1 cellular context compared by ENCODE assay signal in the genomic region with DNA sequence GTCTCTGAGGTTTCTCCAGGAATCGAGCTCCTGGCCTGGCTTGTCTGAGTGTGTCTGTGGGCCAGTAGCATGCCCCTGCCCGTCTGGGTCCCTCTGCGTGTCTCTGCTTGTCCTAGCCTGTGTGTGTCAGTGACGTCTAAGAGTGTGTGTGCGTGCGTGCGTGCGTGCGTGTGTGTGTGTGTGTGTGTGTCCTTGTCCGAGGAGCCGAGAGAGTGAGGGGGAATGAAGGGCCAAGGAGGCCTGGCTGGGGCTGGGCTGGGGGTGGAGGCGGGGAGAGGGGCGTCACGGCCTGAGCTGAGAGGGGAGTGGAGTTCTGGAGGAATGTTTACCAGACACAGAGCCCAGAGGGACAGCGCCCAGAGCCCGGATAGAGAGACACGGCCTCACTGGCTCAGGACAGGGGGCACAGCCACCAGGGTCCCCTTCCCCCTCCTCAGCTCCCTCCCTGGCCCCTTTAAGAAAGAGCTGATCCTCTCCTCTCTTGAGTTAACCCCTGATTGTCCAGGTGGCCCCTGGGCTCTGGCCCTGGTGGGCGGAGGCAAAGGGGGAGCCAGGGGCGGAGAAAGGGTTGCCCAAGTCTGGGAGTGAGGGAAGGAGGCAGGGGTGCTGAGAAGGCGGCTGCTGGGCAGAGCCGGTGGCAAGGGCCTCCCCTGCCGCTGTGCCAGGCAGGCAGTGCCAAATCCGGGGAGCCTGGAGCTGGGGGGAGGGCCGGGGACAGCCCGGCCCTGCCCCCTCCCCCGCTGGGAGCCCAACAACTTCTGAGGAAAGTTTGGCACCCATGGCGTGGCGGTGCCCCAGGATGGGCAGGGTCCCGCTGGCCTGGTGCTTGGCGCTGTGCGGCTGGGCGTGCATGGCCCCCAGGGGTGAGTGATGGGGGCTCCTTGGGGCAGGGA.
TF ChIP-seq lines count a peak whose summit lies in the region.

A gene (plus strand): TSS at position 609 of the 893 bp plus-strand sequence. CDS start 170 bp downstream, at position 779.

TF ChIP-seq in HEK293, 187 proteins besides CTCF, POLR2A, EP300 and RAD21 (continued from another document and continues in another):
- TF ChIP-seq, protein P1, sequence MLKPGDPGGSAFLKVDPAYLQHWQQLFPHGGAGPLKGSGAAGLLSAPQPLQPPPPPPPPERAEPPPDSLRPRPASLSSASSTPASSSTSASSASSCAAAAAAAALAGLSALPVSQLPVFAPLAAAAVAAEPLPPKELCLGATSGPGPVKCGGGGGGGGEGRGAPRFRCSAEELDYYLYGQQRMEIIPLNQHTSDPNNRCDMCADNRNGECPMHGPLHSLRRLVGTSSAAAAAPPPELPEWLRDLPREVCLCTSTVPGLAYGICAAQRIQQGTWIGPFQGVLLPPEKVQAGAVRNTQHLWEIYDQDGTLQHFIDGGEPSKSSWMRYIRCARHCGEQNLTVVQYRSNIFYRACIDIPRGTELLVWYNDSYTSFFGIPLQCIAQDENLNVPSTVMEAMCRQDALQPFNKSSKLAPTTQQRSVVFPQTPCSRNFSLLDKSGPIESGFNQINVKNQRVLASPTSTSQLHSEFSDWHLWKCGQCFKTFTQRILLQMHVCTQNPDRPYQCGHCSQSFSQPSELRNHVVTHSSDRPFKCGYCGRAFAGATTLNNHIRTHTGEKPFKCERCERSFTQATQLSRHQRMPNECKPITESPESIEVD (tag by site-specific recombination; IDR thresholded peaks at IDR 0.05), result no peak
- TF ChIP-seq YY1 (tag by site-specific recombination; IDR thresholded peaks at IDR 0.05), result no peak
- TF ChIP-seq ZNF792 (tag by site-specific recombination; IDR thresholded peaks at IDR 0.05), result no peak
- TF ChIP-seq ZBTB17 (tag by site-specific recombination; IDR thresholded peaks at IDR 0.05), result 0 out of 2 replicates have a peak, but pooled peaks have one; percentile 46
- no peak for TF ChIP-seq KLF10 (tag by site-specific recombination; IDR thresholded peaks at IDR 0.05)
- no peak for TF ChIP-seq ZNF473 (tag by site-specific recombination; IDR thresholded peaks at IDR 0.05)
- no peak for TF ChIP-seq ZNF561 (tag by site-specific recombination; IDR thresholded peaks at IDR 0.05; ENCODE audit: borderline replicate concordance)
- no peak for TF ChIP-seq SETDB1 (IDR thresholded peaks at IDR 0.05; ENCODE audit: insufficient read length, low read length)
- TF ChIP-seq ZNF660 (tag by site-specific recombination; IDR thresholded peaks at IDR 0.05), result no peak
- TF ChIP-seq GLIS1 (tag by site-specific recombination; IDR thresholded peaks at IDR 0.05), result no peak
- TF ChIP-seq, protein P2, sequence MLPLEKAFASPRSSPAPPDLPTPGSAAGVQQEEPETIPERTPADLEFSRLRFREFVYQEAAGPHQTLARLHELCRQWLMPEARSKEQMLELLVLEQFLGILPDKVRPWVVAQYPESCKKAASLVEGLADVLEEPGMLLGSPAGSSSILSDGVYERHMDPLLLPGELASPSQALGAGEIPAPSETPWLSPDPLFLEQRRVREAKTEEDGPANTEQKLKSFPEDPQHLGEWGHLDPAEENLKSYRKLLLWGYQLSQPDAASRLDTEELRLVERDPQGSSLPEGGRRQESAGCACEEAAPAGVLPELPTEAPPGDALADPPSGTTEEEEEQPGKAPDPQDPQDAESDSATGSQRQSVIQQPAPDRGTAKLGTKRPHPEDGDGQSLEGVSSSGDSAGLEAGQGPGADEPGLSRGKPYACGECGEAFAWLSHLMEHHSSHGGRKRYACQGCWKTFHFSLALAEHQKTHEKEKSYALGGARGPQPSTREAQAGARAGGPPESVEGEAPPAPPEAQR (tag by site-specific recombination; IDR thresholded peaks at IDR 0.05), result 0 out of 2 replicates have a peak, but pooled peaks have one; percentile 69
- TF ChIP-seq, protein P3, sequence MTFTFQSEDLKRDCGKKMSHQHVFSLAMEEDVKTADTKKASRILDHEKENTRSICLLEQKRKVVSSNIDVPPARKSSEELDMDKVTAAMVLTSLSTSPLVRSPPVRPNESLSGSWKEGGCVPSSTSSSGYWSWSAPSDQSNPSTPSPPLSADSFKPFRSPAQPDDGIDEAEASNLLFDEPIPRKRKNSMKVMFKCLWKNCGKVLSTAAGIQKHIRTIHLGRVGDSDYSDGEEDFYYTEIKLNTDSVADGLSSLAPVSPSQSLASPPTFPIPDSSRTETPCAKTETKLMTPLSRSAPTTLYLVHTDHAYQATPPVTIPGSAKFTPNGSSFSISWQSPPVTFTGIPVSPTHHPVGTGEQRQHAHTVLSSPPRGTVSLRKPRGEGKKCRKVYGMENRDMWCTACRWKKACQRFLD (tag by site-specific recombination; IDR thresholded peaks at IDR 0.05), result no peak
- TF ChIP-seq, protein P4, sequence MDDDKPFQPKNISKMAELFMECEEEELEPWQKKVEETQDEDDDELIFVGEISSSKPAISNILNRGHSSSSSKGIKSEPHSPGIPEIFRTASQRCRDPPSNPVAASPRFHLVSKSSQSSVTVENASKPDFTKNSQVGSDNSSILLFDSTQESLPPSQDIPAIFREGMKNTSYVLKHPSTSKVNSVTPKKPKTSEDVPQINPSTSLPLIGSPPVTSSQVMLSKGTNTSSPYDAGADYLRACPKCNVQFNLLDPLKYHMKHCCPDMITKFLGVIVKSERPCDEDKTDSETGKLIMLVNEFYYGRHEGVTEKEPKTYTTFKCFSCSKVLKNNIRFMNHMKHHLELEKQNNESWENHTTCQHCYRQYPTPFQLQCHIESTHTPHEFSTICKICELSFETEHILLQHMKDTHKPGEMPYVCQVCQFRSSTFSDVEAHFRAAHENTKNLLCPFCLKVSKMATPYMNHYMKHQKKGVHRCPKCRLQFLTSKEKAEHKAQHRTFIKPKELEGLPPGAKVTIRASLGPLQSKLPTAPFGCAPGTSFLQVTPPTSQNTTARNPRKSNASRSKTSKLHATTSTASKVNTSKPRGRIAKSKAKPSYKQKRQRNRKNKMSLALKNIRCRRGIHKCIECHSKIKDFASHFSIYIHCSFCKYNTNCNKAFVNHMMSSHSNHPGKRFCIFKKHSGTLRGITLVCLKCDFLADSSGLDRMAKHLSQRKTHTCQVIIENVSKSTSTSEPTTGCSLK (tag by site-specific recombination; IDR thresholded peaks at IDR 0.05), result no peak
- no peak for TF ChIP-seq IKZF3 (tag by site-specific recombination; IDR thresholded peaks at IDR 0.05)
- no peak for TF ChIP-seq ZBTB8A (tag by site-specific recombination; IDR thresholded peaks at IDR 0.05)
- TF ChIP-seq, protein P5, sequence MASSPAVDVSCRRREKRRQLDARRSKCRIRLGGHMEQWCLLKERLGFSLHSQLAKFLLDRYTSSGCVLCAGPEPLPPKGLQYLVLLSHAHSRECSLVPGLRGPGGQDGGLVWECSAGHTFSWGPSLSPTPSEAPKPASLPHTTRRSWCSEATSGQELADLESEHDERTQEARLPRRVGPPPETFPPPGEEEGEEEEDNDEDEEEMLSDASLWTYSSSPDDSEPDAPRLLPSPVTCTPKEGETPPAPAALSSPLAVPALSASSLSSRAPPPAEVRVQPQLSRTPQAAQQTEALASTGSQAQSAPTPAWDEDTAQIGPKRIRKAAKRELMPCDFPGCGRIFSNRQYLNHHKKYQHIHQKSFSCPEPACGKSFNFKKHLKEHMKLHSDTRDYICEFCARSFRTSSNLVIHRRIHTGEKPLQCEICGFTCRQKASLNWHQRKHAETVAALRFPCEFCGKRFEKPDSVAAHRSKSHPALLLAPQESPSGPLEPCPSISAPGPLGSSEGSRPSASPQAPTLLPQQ (tag by site-specific recombination; IDR thresholded peaks at IDR 0.05), result peak; percentile 99
- TF ChIP-seq ZNF274 (IDR thresholded peaks at IDR 0.05; ENCODE audit: low read length), result no peak
- TF ChIP-seq ZNF274 (tag by site-specific recombination; IDR thresholded peaks at IDR 0.05; ENCODE audit: borderline replicate concordance), result no peak
- peak; percentile 92 for TF ChIP-seq ZNF701 (tag by site-specific recombination; IDR thresholded peaks at IDR 0.05)
- TF ChIP-seq, protein P6, sequence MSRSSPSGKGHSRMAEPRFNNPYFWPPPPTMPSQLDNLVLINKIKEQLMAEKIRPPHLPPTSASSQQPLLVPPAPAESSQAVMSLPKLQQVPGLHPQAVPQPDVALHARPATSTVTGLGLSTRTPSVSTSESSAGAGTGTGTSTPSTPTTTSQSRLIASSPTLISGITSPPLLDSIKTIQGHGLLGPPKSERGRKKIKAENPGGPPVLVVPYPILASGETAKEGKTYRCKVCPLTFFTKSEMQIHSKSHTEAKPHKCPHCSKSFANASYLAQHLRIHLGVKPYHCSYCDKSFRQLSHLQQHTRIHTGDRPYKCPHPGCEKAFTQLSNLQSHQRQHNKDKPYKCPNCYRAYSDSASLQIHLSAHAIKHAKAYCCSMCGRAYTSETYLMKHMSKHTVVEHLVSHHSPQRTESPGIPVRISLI (tag by site-specific recombination; IDR thresholded peaks at IDR 0.05), result no peak
- TF ChIP-seq, protein P7, sequence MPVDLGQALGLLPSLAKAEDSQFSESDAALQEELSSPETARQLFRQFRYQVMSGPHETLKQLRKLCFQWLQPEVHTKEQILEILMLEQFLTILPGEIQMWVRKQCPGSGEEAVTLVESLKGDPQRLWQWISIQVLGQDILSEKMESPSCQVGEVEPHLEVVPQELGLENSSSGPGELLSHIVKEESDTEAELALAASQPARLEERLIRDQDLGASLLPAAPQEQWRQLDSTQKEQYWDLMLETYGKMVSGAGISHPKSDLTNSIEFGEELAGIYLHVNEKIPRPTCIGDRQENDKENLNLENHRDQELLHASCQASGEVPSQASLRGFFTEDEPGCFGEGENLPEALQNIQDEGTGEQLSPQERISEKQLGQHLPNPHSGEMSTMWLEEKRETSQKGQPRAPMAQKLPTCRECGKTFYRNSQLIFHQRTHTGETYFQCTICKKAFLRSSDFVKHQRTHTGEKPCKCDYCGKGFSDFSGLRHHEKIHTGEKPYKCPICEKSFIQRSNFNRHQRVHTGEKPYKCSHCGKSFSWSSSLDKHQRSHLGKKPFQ (tag by site-specific recombination; IDR thresholded peaks at IDR 0.05), result no peak
- TF ChIP-seq, protein P8, sequence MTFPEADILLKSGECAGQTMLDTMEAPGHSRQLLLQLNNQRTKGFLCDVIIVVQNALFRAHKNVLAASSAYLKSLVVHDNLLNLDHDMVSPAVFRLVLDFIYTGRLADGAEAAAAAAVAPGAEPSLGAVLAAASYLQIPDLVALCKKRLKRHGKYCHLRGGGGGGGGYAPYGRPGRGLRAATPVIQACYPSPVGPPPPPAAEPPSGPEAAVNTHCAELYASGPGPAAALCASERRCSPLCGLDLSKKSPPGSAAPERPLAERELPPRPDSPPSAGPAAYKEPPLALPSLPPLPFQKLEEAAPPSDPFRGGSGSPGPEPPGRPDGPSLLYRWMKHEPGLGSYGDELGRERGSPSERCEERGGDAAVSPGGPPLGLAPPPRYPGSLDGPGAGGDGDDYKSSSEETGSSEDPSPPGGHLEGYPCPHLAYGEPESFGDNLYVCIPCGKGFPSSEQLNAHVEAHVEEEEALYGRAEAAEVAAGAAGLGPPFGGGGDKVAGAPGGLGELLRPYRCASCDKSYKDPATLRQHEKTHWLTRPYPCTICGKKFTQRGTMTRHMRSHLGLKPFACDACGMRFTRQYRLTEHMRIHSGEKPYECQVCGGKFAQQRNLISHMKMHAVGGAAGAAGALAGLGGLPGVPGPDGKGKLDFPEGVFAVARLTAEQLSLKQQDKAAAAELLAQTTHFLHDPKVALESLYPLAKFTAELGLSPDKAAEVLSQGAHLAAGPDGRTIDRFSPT (tag by site-specific recombination; IDR thresholded peaks at IDR 0.05), result no peak
- TF ChIP-seq, protein P9, sequence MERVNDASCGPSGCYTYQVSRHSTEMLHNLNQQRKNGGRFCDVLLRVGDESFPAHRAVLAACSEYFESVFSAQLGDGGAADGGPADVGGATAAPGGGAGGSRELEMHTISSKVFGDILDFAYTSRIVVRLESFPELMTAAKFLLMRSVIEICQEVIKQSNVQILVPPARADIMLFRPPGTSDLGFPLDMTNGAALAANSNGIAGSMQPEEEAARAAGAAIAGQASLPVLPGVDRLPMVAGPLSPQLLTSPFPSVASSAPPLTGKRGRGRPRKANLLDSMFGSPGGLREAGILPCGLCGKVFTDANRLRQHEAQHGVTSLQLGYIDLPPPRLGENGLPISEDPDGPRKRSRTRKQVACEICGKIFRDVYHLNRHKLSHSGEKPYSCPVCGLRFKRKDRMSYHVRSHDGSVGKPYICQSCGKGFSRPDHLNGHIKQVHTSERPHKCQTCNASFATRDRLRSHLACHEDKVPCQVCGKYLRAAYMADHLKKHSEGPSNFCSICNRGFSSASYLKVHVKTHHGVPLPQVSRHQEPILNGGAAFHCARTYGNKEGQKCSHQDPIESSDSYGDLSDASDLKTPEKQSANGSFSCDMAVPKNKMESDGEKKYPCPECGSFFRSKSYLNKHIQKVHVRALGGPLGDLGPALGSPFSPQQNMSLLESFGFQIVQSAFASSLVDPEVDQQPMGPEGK (tag by site-specific recombination; IDR thresholded peaks at IDR 0.05), result peak; percentile 63
- TF ChIP-seq ZNF544 (tag by site-specific recombination; IDR thresholded peaks at IDR 0.05), result no peak
- no peak for TF ChIP-seq ZNF596 (tag by site-specific recombination; IDR thresholded peaks at IDR 0.05)
- TF ChIP-seq ZNF311 (tag by site-specific recombination; IDR thresholded peaks at IDR 0.05; ENCODE audit: borderline replicate concordance), result no peak; the same call in 1 of the 2 replicates
- TF ChIP-seq ZNF341 (tag by site-specific recombination; IDR thresholded peaks at IDR 0.05; ENCODE audit: low read depth), result no peak
- TF ChIP-seq ZBTB48 (tag by site-specific recombination; IDR thresholded peaks at IDR 0.05), result peak; percentile 67; the same call in 1 of the 2 replicates
- TF ChIP-seq, protein P10, sequence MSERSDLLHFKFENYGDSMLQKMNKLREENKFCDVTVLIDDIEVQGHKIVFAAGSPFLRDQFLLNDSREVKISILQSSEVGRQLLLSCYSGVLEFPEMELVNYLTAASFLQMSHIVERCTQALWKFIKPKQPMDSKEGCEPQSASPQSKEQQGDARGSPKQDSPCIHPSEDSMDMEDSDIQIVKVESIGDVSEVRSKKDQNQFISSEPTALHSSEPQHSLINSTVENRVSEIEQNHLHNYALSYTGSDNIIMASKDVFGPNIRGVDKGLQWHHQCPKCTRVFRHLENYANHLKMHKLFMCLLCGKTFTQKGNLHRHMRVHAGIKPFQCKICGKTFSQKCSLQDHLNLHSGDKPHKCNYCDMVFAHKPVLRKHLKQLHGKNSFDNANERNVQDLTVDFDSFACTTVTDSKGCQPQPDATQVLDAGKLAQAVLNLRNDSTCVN (tag by site-specific recombination; optimal IDR thresholded peaks at IDR 0.05), result peak; percentile 11
- peak; percentile 43 for TF ChIP-seq ZBTB20 (tag by site-specific recombination; IDR thresholded peaks at IDR 0.05)
- no peak for TF ChIP-seq ZNF776 (tag by site-specific recombination; IDR thresholded peaks at IDR 0.05; ENCODE audit: borderline replicate concordance)
- TF ChIP-seq ZNF335 (tag by site-specific recombination; conservative IDR thresholded peaks at IDR 0.05), result peak; percentile 24; the same call in 1 of the 2 replicates
- TF ChIP-seq ZNF121 (tag by site-specific recombination; IDR thresholded peaks at IDR 0.05), result no peak
- no peak for TF ChIP-seq ZNF707 (tag by site-specific recombination; IDR thresholded peaks at IDR 0.05)
